ENCODE assay signal across 31 cellular contexts in the genomic region with DNA sequence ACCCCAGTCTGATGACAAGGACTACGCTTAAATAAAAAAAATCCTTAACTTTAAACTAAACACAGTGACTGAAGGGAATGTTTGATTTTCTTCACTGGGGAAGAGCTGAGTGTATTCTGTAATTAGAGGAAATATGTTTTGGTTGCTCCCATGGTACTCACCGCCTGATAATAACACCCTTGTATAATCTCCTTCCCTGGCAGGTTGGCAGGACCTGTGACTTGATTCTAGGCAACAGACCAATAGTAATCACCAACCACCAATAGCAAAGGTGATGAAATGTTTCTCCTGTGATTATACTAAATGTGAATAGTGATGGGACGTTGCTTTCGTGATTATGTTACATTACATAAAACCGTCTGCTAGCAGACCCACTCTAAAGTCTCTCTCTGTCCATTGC.
"Had no signal": no experiment of that assay in that cellular context is flagged by ENCODE, and none has a peak within 500 bp of the region (broad histone marks: within the 10 kb centered on the region; RNA-seq: fewer than 3 reads in every experiment).

No MANE protein-coding gene starts in this region.

- H3K27ac ChIP-seq: VCaP had no signal

- ATAC-seq: activated CD8-positive, alpha-beta memory T cell treated with anti-CD3 and anti-CD28 coated beads, Interleukin-2, amount 10 ng/mL, durations not matched to agents 7 days and 5 days; activated naive CD8-positive, alpha-beta T cell treated with anti-CD3 and anti-CD28 coated beads, Interleukin-2, amount 50 U/mL, for 24 hours; K562; Panc1 had no signal

- DNase-seq: activated B cell treated with CpG ODN at 0.5 μM for 24 hours; activated CD4-positive, alpha-beta memory T cell treated with anti-CD3 and anti-CD28 coated beads, Interleukin-2, amount 10 ng/mL, durations not matched to agents 7 days and 5 days; activated CD4-positive, alpha-beta T cell treated with anti-CD3 and anti-CD28 coated beads for 4 hours; activated CD4-positive, CD25-positive, alpha-beta regulatory T cell treated with anti-CD3 and anti-CD28 coated beads, Interleukin-2, amount 50 U/mL, for 72 hours; activated CD8-positive, alpha-beta memory T cell treated with anti-CD3 and anti-CD28 coated beads for 24 hours; activated CD8-positive, alpha-beta memory T cell treated with anti-CD3 and anti-CD28 coated beads, Interleukin-2, amount 10 ng/mL, durations not matched to agents 7 days and 5 days; activated CD8-positive, alpha-beta memory T cell treated with anti-CD3 and anti-CD28 coated beads, Interleukin-2, amount 50 U/mL, for 48 hours; activated effector memory CD4-positive, alpha-beta T cell treated with Interleukin-2 at 50 U/mL for 16 hours; activated naive CD4-positive, alpha-beta T cell treated with anti-CD3 and anti-CD28 coated beads, Interleukin-2, amount 10 ng/mL, durations not matched to agents 7 days and 5 days; activated naive CD8-positive, alpha-beta T cell treated with anti-CD3 and anti-CD28 coated beads, Interleukin-2, amount 50 U/mL, for 24 hours; activated T-cell treated with anti-CD3 and anti-CD28 coated beads, Interleukin-2, amount 50 U/mL, for 48 hours; anterior cingulate cortex; central memory CD4-positive, alpha-beta T cell; IMR-90; NCI-H1092 treated with DMSO at 0.1 percent for 48 hours; NCI-H146; NCI-H187; NCI-H2029 treated with DMSO at 0.1 percent for 48 hours; NCI-H226; NCI-H446 treated with DMSO at 0.1 percent for 48 hours; NCI-H524 treated with DMSO at 0.1 percent for 48 hours; NCI-H774; RPMI8226; SW 1271; T-helper 1 cell; T-helper 2 cell; T-helper 9 cell had no signal

- FAIRE-seq: bronchial epithelial cell, K562 had no signal

- H3K4me3 ChIP-seq: K562 had no signal
